6 cellular contexts compared by ENCODE assay signal in the genomic region with DNA sequence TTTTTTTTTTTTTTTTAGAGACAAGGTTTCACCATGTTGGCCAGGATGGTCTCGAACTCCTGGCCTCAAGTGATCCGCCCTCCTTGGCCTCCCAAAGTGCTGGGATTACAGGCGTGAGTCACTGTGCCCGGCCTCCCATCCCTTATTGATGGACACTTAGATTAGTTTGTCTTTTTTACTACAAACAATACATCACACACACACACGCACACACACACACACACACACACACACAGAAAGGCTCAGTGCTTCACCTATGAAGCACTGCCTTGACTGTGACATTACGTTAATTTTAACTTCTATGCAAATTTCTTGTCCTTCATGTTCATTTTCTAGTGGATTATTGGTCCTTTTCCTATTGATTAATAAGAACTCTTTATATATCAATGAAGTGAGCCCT. TPM values are rescaled to one million over a fixed set of nuclear protein-coding genes. Genes with fewer than 3 reads are reported as not detected.
DNase-seq lines count a peak whose midpoint lies in the region; ATAC-seq and TF ChIP-seq lines count a peak whose summit lies in the region.
"Not testable (repeated sequence)": the region's sequence is repeated elsewhere in the genome, so short reads cannot be mapped to it uniquely, and the experiment has no call there.

No MANE protein-coding gene starts in this region.

- TF ChIP-seq POLR2A in thyroid gland (IDR thresholded peaks at IDR 0.05) = not testable (repeated sequence)

- not testable (repeated sequence) for H3K27me3 ChIP-seq in thyroid gland

- not testable (repeated sequence) for H3K9me3 ChIP-seq in HEK293 (ENCODE audit: control insufficient read depth, insufficient read depth, low read depth, low read length); thyroid gland

- H3K4me3 Mint-ChIP-seq in activated CD4-positive, alpha-beta T cell treated with anti-CD3 and anti-CD28 coated beads, Interleukin-2, amount 10 ng/mL, durations not matched to agents 7 days and 5 days; stimulated activated effector memory CD8-positive, alpha-beta T cell treated with anti-CD3 and anti-CD28 coated beads, Interleukin-12 subunit alpha, Interleukin-12 subunit beta, amount 100 ng/mL, for 72 hours: not testable (repeated sequence)
- peak overlapping the region in 5 of 10 donors; percentile 7 to 52 (median 39) for H3K4me3 Mint-ChIP-seq in naive thymus-derived CD8-positive, alpha-beta T cell

- not testable (repeated sequence) for H3K27me3 Mint-ChIP-seq in activated CD4-positive, alpha-beta T cell treated with anti-CD3 and anti-CD28 coated beads, Interleukin-2, amount 10 ng/mL, durations not matched to agents 7 days and 5 days; naive thymus-derived CD8-positive, alpha-beta T cell

- H3K36me3 Mint-ChIP-seq in activated CD4-positive, alpha-beta T cell treated with anti-CD3 and anti-CD28 coated beads, Interleukin-2, amount 10 ng/mL, durations not matched to agents 7 days and 5 days (ENCODE audit: low read depth) = peaks cover 51% of the 10 kb centered on the region
- H3K36me3 Mint-ChIP-seq in naive thymus-derived CD8-positive, alpha-beta T cell = peaks cover 0 to 14% (median 9%) of the 10 kb centered on the region in 3 donors
- peaks cover 60% of the 10 kb centered on the region for H3K36me3 Mint-ChIP-seq in stimulated activated effector memory CD8-positive, alpha-beta T cell treated with anti-CD3 and anti-CD28 coated beads, Interleukin-12 subunit alpha, Interleukin-12 subunit beta, amount 100 ng/mL, for 72 hours

- not testable (repeated sequence) for H3K4me3 ChIP-seq in HEK293 (ENCODE audit: low read depth, low read length); thyroid gland (replicated peaks in 1 of 3)

- POLR2A ChIA-PET in HEK293 (lab: Yijun Ruan, JAX) = interaction anchor here (0.6 kb wide), 1 partner anchor 12 kb away, joined by 3 read pairs; no protein-coding TSS in a partner anchor
- POLR2A ChIA-PET in activated CD4-positive, alpha-beta T cell treated with anti-CD3 and anti-CD28 coated beads, Interleukin-2, amount 10 ng/mL, durations not matched to agents 7 days and 5 days (lab: Charles Lee) = not testable (repeated sequence)
- POLR2A ChIA-PET in naive thymus-derived CD8-positive, alpha-beta T cell (lab: Charles Lee) = interaction anchor here (0.6 to 21.3 kb wide), 6 partner anchors 10 to 217 kb away, joined by 3 to 540 read pairs (median 4); no protein-coding TSS in a partner anchor

- not testable (repeated sequence) for H3K27ac ChIP-seq in HEK293 (ENCODE audit: extremely low read depth, low read depth, low read length)
- peak overlapping the region in 2 of 3 donors; percentile 74 to 76 for H3K27ac ChIP-seq in thyroid gland

- not testable (repeated sequence) for TF ChIP-seq CTCF in HEK293 (tag by site-specific recombination; IDR thresholded peaks at IDR 0.05); thyroid gland (IDR thresholded peaks at IDR 0.05)

- not testable (repeated sequence) for H3K4me1 ChIP-seq in HEK293 (ENCODE audit: control insufficient read depth, insufficient read depth, low read length)
- peaks cover 36 to 66% of the 10 kb centered on the region in 2 donors for H3K4me1 ChIP-seq in thyroid gland

- H3K4me1 Mint-ChIP-seq in activated CD4-positive, alpha-beta T cell treated with anti-CD3 and anti-CD28 coated beads, Interleukin-2, amount 10 ng/mL, durations not matched to agents 7 days and 5 days = peaks cover 35% of the 10 kb centered on the region
- H3K4me1 Mint-ChIP-seq in naive thymus-derived CD8-positive, alpha-beta T cell = peaks cover 32 to 74% (median 66%) of the 10 kb centered on the region in 4 donors
- H3K4me1 Mint-ChIP-seq in stimulated activated effector memory CD8-positive, alpha-beta T cell treated with anti-CD3 and anti-CD28 coated beads, Interleukin-12 subunit alpha, Interleukin-12 subunit beta, amount 100 ng/mL, for 72 hours = peaks cover 40% of the 10 kb centered on the region

- H3K27ac Mint-ChIP-seq in activated CD4-positive, alpha-beta T cell treated with anti-CD3 and anti-CD28 coated beads, Interleukin-2, amount 10 ng/mL, durations not matched to agents 7 days and 5 days = peak overlapping the region; percentile 6
- H3K27ac Mint-ChIP-seq in naive thymus-derived CD8-positive, alpha-beta T cell = peak overlapping the region in 9 of 10 donors; percentile 2 to 86 (median 74)
- H3K27ac Mint-ChIP-seq in stimulated activated effector memory CD8-positive, alpha-beta T cell treated with anti-CD3 and anti-CD28 coated beads, Interleukin-12 subunit alpha, Interleukin-12 subunit beta, amount 100 ng/mL, for 72 hours = peak overlapping the region; percentile 13

- peaks cover 13 to 74% of the 10 kb centered on the region in 2 experiments for H3K36me3 ChIP-seq in HEK293 (ENCODE audit: control insufficient read depth in 2 of 2, insufficient read depth in 1 of 2, low read length in 2 of 2)
- H3K36me3 ChIP-seq in thyroid gland = not testable (repeated sequence)

- intact Hi-C loops in left ventricle myocardium superior (cut with micrococcal nuclease); thyroid gland (cut with DNase I): not testable (repeated sequence)

- ATAC-seq in left ventricle myocardium superior; naive thymus-derived CD8-positive, alpha-beta T cell; stimulated activated effector memory CD8-positive, alpha-beta T cell treated with anti-CD3 and anti-CD28 coated beads, Interleukin-12 subunit alpha, Interleukin-12 subunit beta, amount 100 ng/mL, for 72 hours: not testable (repeated sequence)

- WGBS in thyroid gland, 2 donors = 93 to 97% methylated on average over 6 of the region's 6 CpGs

- not testable (repeated sequence) for H3K9me3 Mint-ChIP-seq in activated CD4-positive, alpha-beta T cell treated with anti-CD3 and anti-CD28 coated beads, Interleukin-2, amount 10 ng/mL, durations not matched to agents 7 days and 5 days; naive thymus-derived CD8-positive, alpha-beta T cell; stimulated activated effector memory CD8-positive, alpha-beta T cell treated with anti-CD3 and anti-CD28 coated beads, Interleukin-12 subunit alpha, Interleukin-12 subunit beta, amount 100 ng/mL, for 72 hours

- DNase-seq in activated CD4-positive, alpha-beta T cell treated with anti-CD3 and anti-CD28 coated beads, Interleukin-2, amount 10 ng/mL, durations not matched to agents 7 days and 5 days; naive thymus-derived CD8-positive, alpha-beta T cell; stimulated activated effector memory CD8-positive, alpha-beta T cell treated with anti-CD3 and anti-CD28 coated beads, Interleukin-12 subunit alpha, Interleukin-12 subunit beta, amount 100 ng/mL, for 72 hours (ENCODE audit: low spot score in 2 of 2); thyroid gland: not testable (repeated sequence)
- DNase-seq in left ventricle myocardium superior = peak; percentile 3

- CTCF ChIA-PET in HEK293 (lab: Yijun Ruan, JAX) = interaction anchor here (0.6 to 2.2 kb wide), 5 partner anchors 19 to 91 kb away, joined by 3 to 7 read pairs (median 3); no protein-coding TSS in a partner anchor
- CTCF ChIA-PET in activated CD4-positive, alpha-beta T cell treated with anti-CD3 and anti-CD28 coated beads, Interleukin-2, amount 10 ng/mL, durations not matched to agents 7 days and 5 days (lab: Charles Lee) = interaction anchor here (0.6 to 1.4 kb wide), 2 partner anchors 11 to 21 kb away, joined by 3 to 5 read pairs; no protein-coding TSS in a partner anchor

TF ChIP-seq in HEK293, 187 proteins besides CTCF, POLR2A, EP300 and RAD21:
- peak; percentile 65; the same call in 1 of the 2 replicates for TF ChIP-seq MZF1 (tag by site-specific recombination; IDR thresholded peaks at IDR 0.05; ENCODE audit: borderline replicate concordance)
- TF ChIP-seq, protein P1, sequence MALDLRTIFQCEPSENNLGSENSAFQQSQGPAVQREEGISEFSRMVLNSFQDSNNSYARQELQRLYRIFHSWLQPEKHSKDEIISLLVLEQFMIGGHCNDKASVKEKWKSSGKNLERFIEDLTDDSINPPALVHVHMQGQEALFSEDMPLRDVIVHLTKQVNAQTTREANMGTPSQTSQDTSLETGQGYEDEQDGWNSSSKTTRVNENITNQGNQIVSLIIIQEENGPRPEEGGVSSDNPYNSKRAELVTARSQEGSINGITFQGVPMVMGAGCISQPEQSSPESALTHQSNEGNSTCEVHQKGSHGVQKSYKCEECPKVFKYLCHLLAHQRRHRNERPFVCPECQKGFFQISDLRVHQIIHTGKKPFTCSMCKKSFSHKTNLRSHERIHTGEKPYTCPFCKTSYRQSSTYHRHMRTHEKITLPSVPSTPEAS (tag by site-specific recombination; IDR thresholded peaks at IDR 0.05) = peak; percentile 60

RNA-seq across cellular contexts. Expression of a gene that starts 44.8 kb away (rescaled TPM):
- total RNA-seq in activated CD4-positive, alpha-beta T cell treated with anti-CD3 and anti-CD28 coated beads, Interleukin-2, amount 10 ng/mL, durations not matched to agents 7 days and 5 days = 1 to 10 TPM; 1.0 to 1.1 TPM
- 3.3 TPM for total RNA-seq in left ventricle myocardium superior
- total RNA-seq in naive thymus-derived CD8-positive, alpha-beta T cell = 1 to 10 TPM; 1.7 to 1.9 TPM
- under 1 TPM in 2 of 3 donors, not detected in 1; 0.07 TPM for polyA plus RNA-seq in naive thymus-derived CD8-positive, alpha-beta T cell
- total RNA-seq in thyroid gland = 10 to 100 TPM in 3 of 4 donors, 1 to 10 TPM in 1; 9.5 to 22.5 (median 15.1) TPM

Comparison
In these comparisons a context has a peak if more than half of its experiments do, and no peak if none do; other contexts are left out.
1. H3K27ac Mint-ChIP-seq: peak in every context shown above with its lines; median percentile 74 in naive thymus-derived CD8-positive, alpha-beta T cell; 13 in stimulated activated effector memory CD8-positive, alpha-beta T cell treated with anti-CD3 and anti-CD28 coated beads, Interleukin-12 subunit alpha, Interleukin-12 subunit beta, amount 100 ng/mL, for 72 hours; 6 in activated CD4-positive, alpha-beta T cell treated with anti-CD3 and anti-CD28 coated beads, Interleukin-2, amount 10 ng/mL, durations not matched to agents 7 days and 5 days.